1 cellular context compared by ENCODE assay signal in the genomic region with DNA sequence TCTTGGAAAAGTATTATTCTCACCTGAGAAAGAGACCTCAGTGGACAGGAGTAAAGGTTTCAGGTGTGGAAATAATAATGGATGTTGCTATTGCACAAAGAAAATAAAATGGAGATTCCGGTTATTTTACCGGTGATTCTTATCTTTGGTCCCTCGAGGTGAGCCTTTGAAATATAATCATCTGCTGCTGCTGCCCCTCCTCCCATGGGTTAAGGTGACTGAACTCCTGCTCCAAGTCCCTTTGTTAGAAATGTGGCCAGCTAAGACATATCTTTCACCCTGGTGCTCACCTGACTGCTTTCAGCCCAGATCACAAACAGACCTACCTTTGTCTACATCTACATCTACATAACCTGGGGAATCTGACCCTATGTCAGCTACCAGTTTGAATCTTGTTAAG.
TF ChIP-seq lines count a peak whose summit lies in the region.

No MANE protein-coding gene starts in this region.

TF ChIP-seq in SK-N-SH, 30 proteins besides CTCF, POLR2A, EP300 and RAD21 (continued from another document):
- TF ChIP-seq, protein P1, sequence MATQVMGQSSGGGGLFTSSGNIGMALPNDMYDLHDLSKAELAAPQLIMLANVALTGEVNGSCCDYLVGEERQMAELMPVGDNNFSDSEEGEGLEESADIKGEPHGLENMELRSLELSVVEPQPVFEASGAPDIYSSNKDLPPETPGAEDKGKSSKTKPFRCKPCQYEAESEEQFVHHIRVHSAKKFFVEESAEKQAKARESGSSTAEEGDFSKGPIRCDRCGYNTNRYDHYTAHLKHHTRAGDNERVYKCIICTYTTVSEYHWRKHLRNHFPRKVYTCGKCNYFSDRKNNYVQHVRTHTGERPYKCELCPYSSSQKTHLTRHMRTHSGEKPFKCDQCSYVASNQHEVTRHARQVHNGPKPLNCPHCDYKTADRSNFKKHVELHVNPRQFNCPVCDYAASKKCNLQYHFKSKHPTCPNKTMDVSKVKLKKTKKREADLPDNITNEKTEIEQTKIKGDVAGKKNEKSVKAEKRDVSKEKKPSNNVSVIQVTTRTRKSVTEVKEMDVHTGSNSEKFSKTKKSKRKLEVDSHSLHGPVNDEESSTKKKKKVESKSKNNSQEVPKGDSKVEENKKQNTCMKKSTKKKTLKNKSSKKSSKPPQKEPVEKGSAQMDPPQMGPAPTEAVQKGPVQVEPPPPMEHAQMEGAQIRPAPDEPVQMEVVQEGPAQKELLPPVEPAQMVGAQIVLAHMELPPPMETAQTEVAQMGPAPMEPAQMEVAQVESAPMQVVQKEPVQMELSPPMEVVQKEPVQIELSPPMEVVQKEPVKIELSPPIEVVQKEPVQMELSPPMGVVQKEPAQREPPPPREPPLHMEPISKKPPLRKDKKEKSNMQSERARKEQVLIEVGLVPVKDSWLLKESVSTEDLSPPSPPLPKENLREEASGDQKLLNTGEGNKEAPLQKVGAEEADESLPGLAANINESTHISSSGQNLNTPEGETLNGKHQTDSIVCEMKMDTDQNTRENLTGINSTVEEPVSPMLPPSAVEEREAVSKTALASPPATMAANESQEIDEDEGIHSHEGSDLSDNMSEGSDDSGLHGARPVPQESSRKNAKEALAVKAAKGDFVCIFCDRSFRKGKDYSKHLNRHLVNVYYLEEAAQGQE (IDR thresholded peaks at IDR 0.05; ENCODE audit: low read depth, low read length), result no peak
- no peak for TF ChIP-seq NFIC (IDR thresholded peaks at IDR 0.05; ENCODE audit: borderline replicate concordance)
- no peak for TF ChIP-seq SIN3A (IDR thresholded peaks at IDR 0.05; ENCODE audit: borderline replicate concordance, low read depth, low read length)
- TF ChIP-seq RCOR1 (IDR thresholded peaks at IDR 0.05; ENCODE audit: low read length), result no peak
